In the genomic region with DNA sequence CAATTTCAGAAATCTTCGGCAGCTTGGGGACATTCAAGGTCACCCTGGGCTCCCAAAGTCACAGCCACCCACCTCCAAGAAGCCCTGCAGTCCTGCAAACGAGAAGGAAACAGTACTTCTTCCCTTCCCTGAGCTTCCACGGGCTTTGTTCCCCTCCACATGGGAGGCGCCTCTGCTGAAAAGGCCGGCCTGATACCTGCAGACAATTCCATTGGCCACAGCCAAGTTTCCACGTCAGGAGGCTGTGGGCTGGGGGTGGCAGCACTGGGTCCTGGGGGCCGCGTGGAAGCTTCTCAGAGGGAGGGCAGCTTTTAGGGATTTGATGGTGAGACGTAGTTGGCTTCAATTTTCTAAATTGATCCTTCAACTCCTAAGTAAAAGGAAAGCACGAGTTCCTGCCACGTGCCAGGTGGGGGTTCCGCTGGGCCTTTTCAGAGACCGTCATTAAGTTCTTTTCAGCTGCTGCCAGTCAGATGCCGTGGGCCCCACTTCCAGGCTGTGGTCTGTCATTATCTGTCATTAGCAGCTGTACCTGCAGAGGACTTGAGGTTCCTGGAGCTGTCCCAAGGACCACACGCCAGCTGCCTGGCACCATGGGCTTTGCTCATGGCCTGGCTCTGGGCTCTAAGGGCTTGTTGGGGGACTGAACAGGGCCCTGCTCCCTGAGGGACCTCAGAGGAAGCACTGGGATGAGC, we compare ENCODE assay signal across 14 cellular contexts.
"Had no signal": no experiment of that assay in that cellular context is flagged by ENCODE, and none has a peak within 500 bp of the region (broad histone marks: within the 10 kb centered on the region; RNA-seq: fewer than 3 reads in every experiment).

No MANE protein-coding gene starts in this region.

- H3K27me3 ChIP-seq: right lobe of liver had no signal

- H3K4me1 Mint-ChIP-seq: activated B cell treated with CpG ODN at 0.5 μM for 24 hours; activated CD4-positive, alpha-beta T cell treated with anti-CD3 and anti-CD28 coated beads, Interleukin-2, amount 10 ng/mL, durations not matched to agents 24 days and 14 days had no signal

- H3K9me3 Mint-ChIP-seq: activated CD4-positive, alpha-beta T cell treated with anti-CD3 and anti-CD28 coated beads, Interleukin-2, amount 10 ng/mL, durations not matched to agents 24 days and 14 days; stimulated activated naive CD8-positive, alpha-beta T cell treated with anti-CD3 and anti-CD28 coated beads, Interleukin-15, Interleukin-2, amounts not matched to agents 100 ng/mL and 50 ng/mL, for 24 hours had no signal

- H3K27ac Mint-ChIP-seq: activated B cell treated with CpG ODN at 0.5 μM for 24 hours; activated CD4-positive, alpha-beta T cell treated with anti-CD3 and anti-CD28 coated beads, Interleukin-2, amount 10 ng/mL, durations not matched to agents 24 days and 14 days; activated naive CD8-positive, alpha-beta T cell treated with anti-CD3 and anti-CD28 coated beads, Interleukin-2, amount 10 ng/mL, durations not matched to agents 7 days and 5 days; natural killer cell treated with Interleukin-12 subunit alpha and Interleukin-12 subunit beta and Interleukin-15 and Interleukin-18, amount 100 ng/mL, for 72 hours; stimulated activated naive CD8-positive, alpha-beta T cell treated with anti-CD3 and anti-CD28 coated beads, Interleukin-15, Interleukin-2, amounts not matched to agents 100 ng/mL and 50 ng/mL, for 24 hours; T-helper 2 cell treated with Interferon-gamma antibody and Interleukin-4, amounts not matched to agents 5 μg/mL and 100 μg/mL, for 36 hours had no signal

- DNase-seq: activated B cell treated with CpG ODN at 0.5 μM for 24 hours; activated CD4-positive, alpha-beta T cell treated with anti-CD3 and anti-CD28 coated beads, Interleukin-2, amount 10 ng/mL, durations not matched to agents 24 days and 14 days; activated naive CD8-positive, alpha-beta T cell treated with anti-CD3 and anti-CD28 coated beads, Interleukin-2, amount 10 ng/mL, durations not matched to agents 7 days and 5 days; anterior cingulate cortex; mesendoderm; SW 1271; trophoblast cell had no signal

- H3K4me3 Mint-ChIP-seq: activated B cell treated with CpG ODN at 0.5 μM for 24 hours; activated CD4-positive, alpha-beta T cell treated with anti-CD3 and anti-CD28 coated beads, Interleukin-2, amount 10 ng/mL, durations not matched to agents 24 days and 14 days; activated naive CD8-positive, alpha-beta T cell treated with anti-CD3 and anti-CD28 coated beads, Interleukin-2, amount 10 ng/mL, durations not matched to agents 7 days and 5 days; natural killer cell treated with Interleukin-12 subunit alpha and Interleukin-12 subunit beta and Interleukin-15 and Interleukin-18, amount 100 ng/mL, for 72 hours; stimulated activated naive CD8-positive, alpha-beta T cell treated with anti-CD3 and anti-CD28 coated beads, Interleukin-15, Interleukin-2, amounts not matched to agents 100 ng/mL and 50 ng/mL, for 24 hours; T-helper 2 cell treated with Interferon-gamma antibody and Interleukin-4, amounts not matched to agents 5 μg/mL and 100 μg/mL, for 36 hours had no signal

- ATAC-seq: natural killer cell treated with Interleukin-12 subunit alpha and Interleukin-12 subunit beta and Interleukin-15 and Interleukin-18, amount 100 ng/mL, for 72 hours had no signal

- H3K4me1 ChIP-seq: prostate gland had no signal

- H3K36me3 Mint-ChIP-seq: activated naive CD8-positive, alpha-beta T cell treated with anti-CD3 and anti-CD28 coated beads, Interleukin-2, amount 10 ng/mL, durations not matched to agents 7 days and 5 days; natural killer cell treated with Interleukin-12 subunit alpha and Interleukin-12 subunit beta and Interleukin-15 and Interleukin-18, amount 100 ng/mL, for 72 hours had no signal

- H3K4me3 ChIP-seq: prostate gland, right lobe of liver, suprapubic skin had no signal

- H3K9me3 ChIP-seq: prostate gland, right lobe of liver, suprapubic skin had no signal

- H3K27ac ChIP-seq: epithelial cell of prostate, prostate gland, right lobe of liver, suprapubic skin had no signal

- H3K36me3 ChIP-seq: prostate gland, right lobe of liver, suprapubic skin had no signal
